In the genomic region with DNA sequence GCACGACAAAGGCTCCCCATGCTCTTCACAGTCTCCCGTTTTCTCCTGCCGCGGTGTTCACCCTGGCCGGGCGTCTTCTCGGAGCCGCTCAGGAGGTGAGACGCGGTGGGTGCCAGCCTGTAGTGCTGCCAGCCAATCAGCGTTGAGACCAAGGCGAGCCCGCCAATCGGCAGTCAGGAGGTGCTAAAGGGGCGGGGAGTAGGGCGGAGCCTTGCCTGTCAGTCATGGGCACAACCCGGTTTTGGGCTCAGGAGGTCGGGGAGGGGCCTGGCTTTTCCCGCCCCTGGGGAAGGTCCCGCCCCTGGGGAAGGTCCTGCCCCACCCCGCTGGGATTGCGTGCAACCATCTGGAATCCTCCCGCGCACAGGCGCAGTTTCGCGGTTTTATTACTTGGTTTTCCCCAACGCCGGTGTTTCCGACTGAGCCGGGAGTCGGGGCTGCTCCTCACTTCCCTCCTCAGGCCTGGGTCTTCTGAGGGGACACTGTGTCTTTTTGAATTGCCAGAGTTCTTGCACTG, we compare ENCODE assay signal across 8 cellular contexts. TPM values are rescaled to one million over a fixed set of nuclear protein-coding genes. Genes with fewer than 3 reads are reported as not detected.
A peak's percentile ranks its signal among the peaks of the same experiment; 100 is the strongest.
DNase-seq lines count a peak whose midpoint lies in the region; ATAC-seq lines count a peak whose summit lies in the region.

TSS of gene PRDM7 (minus strand) at position 92 of the 517 bp plus-strand sequence. CDS start 1,421 bp downstream, outside the sequence.

- H3K27ac Mint-ChIP-seq in activated T-cell treated with anti-CD3 and anti-CD28 coated beads, Interleukin-2, amount 50 U/mL, for 24 hours, result peak within 1 kb of the TSS; percentile 86

- H3K4me1 ChIP-seq in HUES48 (ENCODE audit: control insufficient read depth, insufficient read depth, low read length) (no peaks in the 10 kb centered on the region), mucosa of stomach (ENCODE audit: control insufficient read depth, insufficient read depth, low read length) (peaks cover 14% of the 10 kb centered on the region)

- no peaks in the 10 kb centered on the region for H3K36me3 Mint-ChIP-seq in activated T-cell treated with anti-CD3 and anti-CD28 coated beads, Interleukin-2, amount 50 U/mL, for 24 hours (ENCODE audit: low read depth)

- DNase-seq in CMK (ENCODE audit: low read depth), result peak; percentile 93
- peak; percentile 99 for DNase-seq in OCI-M1 (lab: John Stamatoyannopoulos, UW)
- peak; percentile 99 for DNase-seq in activated T-cell treated with anti-CD3 and anti-CD28 coated beads, Interleukin-2, amount 50 U/mL, for 24 hours
- peak; percentile 96 for DNase-seq in stimulated activated CD8-positive, alpha-beta memory T cell treated with anti-CD3 and anti-CD28 coated beads, Interleukin-4, amount 100 ng/mL, for 24 hours (ENCODE audit: low read depth)

- H3K36me3 ChIP-seq in HUES48 (ENCODE audit: control insufficient read depth, insufficient read depth, low read length), result no peaks in the 10 kb centered on the region
- no peaks in the 10 kb centered on the region for H3K36me3 ChIP-seq in mucosa of stomach (ENCODE audit: control insufficient read depth, insufficient read depth, low read length)

- H3K9me3 Mint-ChIP-seq in activated T-cell treated with anti-CD3 and anti-CD28 coated beads, Interleukin-2, amount 50 U/mL, for 24 hours, result no peaks in the 10 kb centered on the region

- peaks cover 29% of the 10 kb centered on the region for H3K4me1 Mint-ChIP-seq in activated T-cell treated with anti-CD3 and anti-CD28 coated beads, Interleukin-2, amount 50 U/mL, for 24 hours (ENCODE audit: low read depth)

- peaks cover 16% of the 10 kb centered on the region for H3K27me3 Mint-ChIP-seq in activated T-cell treated with anti-CD3 and anti-CD28 coated beads, Interleukin-2, amount 50 U/mL, for 24 hours

- H3K27me3 ChIP-seq in HUES48 (ENCODE audit: control insufficient read depth, insufficient read depth, low read length), result peaks cover 25% of the 10 kb centered on the region
- H3K27me3 ChIP-seq in mucosa of stomach (ENCODE audit: control insufficient read depth, insufficient read depth, low read length), result peaks cover 6% of the 10 kb centered on the region

- ATAC-seq in GM21390 (IDR thresholded peaks at IDR 0.05; ENCODE audit: unreplicated experiment) (peak; percentile 92), esophagus mucosa (peak; percentile 99)

- H3K4me3 Mint-ChIP-seq in activated T-cell treated with anti-CD3 and anti-CD28 coated beads, Interleukin-2, amount 50 U/mL, for 24 hours, result peak within 1 kb of the TSS; percentile 73

- H3K27ac ChIP-seq in HUES48 (ENCODE audit: low read depth, low read length), result no peak within 1 kb of the TSS

- peaks cover 3% of the 10 kb centered on the region; the same call in 1 of the 2 replicates for H3K9me3 ChIP-seq in HUES48 (ENCODE audit: control insufficient read depth, insufficient read depth, low read length)
- no peaks in the 10 kb centered on the region for H3K9me3 ChIP-seq in mucosa of stomach (ENCODE audit: control insufficient read depth, low read length)

- H3K4me3 ChIP-seq in HUES48 (ENCODE audit: low read depth, low read length) (peak within 1 kb of the TSS; percentile 53), mucosa of stomach (ENCODE audit: low read length) (peak within 1 kb of the TSS; percentile 37)

- H3K9ac ChIP-seq in HUES48 (ENCODE audit: low read depth, low read length) (no peak within 1 kb of the TSS), mucosa of stomach (ENCODE audit: low read length) (peak within 1 kb of the TSS; percentile 52)

RNA-seq across cellular contexts. Expression of gene PRDM7, which starts in this region (rescaled TPM):
- not detected for total RNA-seq in esophagus mucosa

Comparison
In these comparisons a context has a peak if more than half of its experiments do, and no peak if none do; other contexts are left out.
1. Peak in ATAC-seq in esophagus mucosa; RNA of the gene not detected or under 1 TPM.